1 cellular context compared by ENCODE assay signal in genomic region chr9:20353529-20353928, GRCh38.
TF ChIP-seq lines count a peak whose summit lies in the region.

No MANE protein-coding gene starts in this region.

TF ChIP-seq in HepG2, 621 proteins besides CTCF, POLR2A, EP300 and RAD21 (continued from another document):
- TF ChIP-seq KIAA2018 (CRISPR knock-in tag; IDR thresholded peaks at IDR 0.05; ENCODE audit: borderline replicate concordance) (no peak), ZNF687 (CRISPR knock-in tag; IDR thresholded peaks at IDR 0.05) (no peak), RELA (CRISPR knock-in tag; IDR thresholded peaks at IDR 0.05) (no peak), PAWR (CRISPR knock-in tag; IDR thresholded peaks at IDR 0.05; ENCODE audit: borderline replicate concordance) (no peak), TFE3 (CRISPR knock-in tag; IDR thresholded peaks at IDR 0.05) (no peak), CBX5 (CRISPR knock-in tag; IDR thresholded peaks at IDR 0.05; ENCODE audit: borderline replicate concordance) (no peak), ZFP91 (CRISPR knock-in tag; IDR thresholded peaks at IDR 0.05; ENCODE audit: borderline replicate concordance) (no peak), ZNF331 (CRISPR knock-in tag; IDR thresholded peaks at IDR 0.05) (no peak), ZNF431 (CRISPR knock-in tag; IDR thresholded peaks at IDR 0.05; ENCODE audit: borderline replicate concordance, low read depth) (no peak), ZNF790 (CRISPR knock-in tag; IDR thresholded peaks at IDR 0.05; ENCODE audit: borderline replicate concordance) (no peak)
TF ChIP-seq in HepG2: peak in this region for 0.
